13 cellular contexts compared by ENCODE assay signal in genomic region chr7:55474944-55475911, GRCh38.
DNase-seq lines count a peak whose midpoint lies in the region; ATAC-seq, FAIRE-seq and TF ChIP-seq lines count a peak whose summit lies in the region.
"Had no signal": no experiment of that assay in that cellular context is flagged by ENCODE, and none has a peak within 500 bp of the region (broad histone marks: within the 10 kb centered on the region; RNA-seq: fewer than 3 reads in every experiment).

No MANE protein-coding gene starts in this region.

- no peak overlapping the region for H3K4me3 Mint-ChIP-seq in activated CD4-positive, alpha-beta T cell treated with anti-CD3 and anti-CD28 coated beads for 36 hours
- H3K4me3 Mint-ChIP-seq in activated T-helper 17 cell treated with anti-CD3 and anti-CD28 coated beads, Interleukin-2, amount 50 U/mL, for 72 hours, result peak overlapping the region; percentile 44
- peak overlapping the region; percentile 46 to 48 for H3K4me3 Mint-ChIP-seq in stimulated activated naive CD8-positive, alpha-beta T cell treated with anti-CD3 and anti-CD28 coated beads, Interleukin-15, amount 100 ng/mL, for 72 hours
- H3K4me3 Mint-ChIP-seq: endodermal cell had no signal

- POLR2A ChIA-PET in activated CD4-positive, alpha-beta T cell treated with anti-CD3 and anti-CD28 coated beads for 36 hours (lab: Charles Lee), result interaction anchor here (0.6 kb wide), 1 partner anchor 9 kb away, joined by 3 read pairs; no protein-coding TSS in a partner anchor

- intact Hi-C loops in activated CD4-positive, alpha-beta T cell treated with anti-CD3 and anti-CD28 coated beads for 36 hours (cut with DNase I, micrococcal nuclease), result no loop called here
- intact Hi-C loops in kidney (cut with DNase I), result no loop called here

- H3K9me3 Mint-ChIP-seq in activated CD4-positive, alpha-beta T cell treated with anti-CD3 and anti-CD28 coated beads for 36 hours (ENCODE audit: low read depth), result no peaks in the 10 kb centered on the region
- H3K9me3 Mint-ChIP-seq in activated T-helper 17 cell treated with anti-CD3 and anti-CD28 coated beads, Interleukin-2, amount 50 U/mL, for 72 hours, result no peaks in the 10 kb centered on the region
- no peaks in the 10 kb centered on the region for H3K9me3 Mint-ChIP-seq in stimulated activated naive CD8-positive, alpha-beta T cell treated with anti-CD3 and anti-CD28 coated beads, Interleukin-15, amount 100 ng/mL, for 72 hours
- H3K9me3 Mint-ChIP-seq: endodermal cell had no signal

- H3K36me3 Mint-ChIP-seq in activated CD4-positive, alpha-beta T cell treated with anti-CD3 and anti-CD28 coated beads for 36 hours (ENCODE audit: low read depth), result peaks cover 19% of the 10 kb centered on the region
- peaks cover 21% of the 10 kb centered on the region for H3K36me3 Mint-ChIP-seq in activated T-helper 17 cell treated with anti-CD3 and anti-CD28 coated beads, Interleukin-2, amount 50 U/mL, for 72 hours (ENCODE audit: low read depth)

- H3K4me1 Mint-ChIP-seq in activated CD4-positive, alpha-beta T cell treated with anti-CD3 and anti-CD28 coated beads for 36 hours, result peaks cover 70% of the 10 kb centered on the region
- peaks cover 55% of the 10 kb centered on the region for H3K4me1 Mint-ChIP-seq in activated T-helper 17 cell treated with anti-CD3 and anti-CD28 coated beads, Interleukin-2, amount 50 U/mL, for 72 hours
- peaks cover 73% of the 10 kb centered on the region for H3K4me1 Mint-ChIP-seq in stimulated activated naive CD8-positive, alpha-beta T cell treated with anti-CD3 and anti-CD28 coated beads, Interleukin-15, amount 100 ng/mL, for 72 hours
- H3K4me1 Mint-ChIP-seq: endodermal cell had no signal

- H3K4me3 ChIP-seq in kidney (ENCODE audit: low read length in 2 of 2) (no peak overlapping the region), right atrium auricular region (no peak overlapping the region)
- H3K4me3 ChIP-seq: gastroesophageal sphincter had no signal

- peak; percentile 75 for ATAC-seq in activated CD4-positive, alpha-beta T cell treated with anti-CD3 and anti-CD28 coated beads for 36 hours
- peak; percentile 58 for ATAC-seq in activated T-helper 17 cell treated with anti-CD3 and anti-CD28 coated beads, Interleukin-2, amount 50 U/mL, for 72 hours (replicated peaks)
- ATAC-seq in stimulated activated naive CD8-positive, alpha-beta T cell treated with anti-CD3 and anti-CD28 coated beads, Interleukin-15, amount 100 ng/mL, for 72 hours, result peak; percentile 79
- no peak for ATAC-seq in GM21367 (IDR thresholded peaks at IDR 0.05; ENCODE audit: unreplicated experiment)
- ATAC-seq: gastroesophageal sphincter, right cardiac atrium had no signal

- no peak for DNase-seq in activated CD4-positive, alpha-beta T cell treated with anti-CD3 and anti-CD28 coated beads for 36 hours
- DNase-seq in activated CD4-positive, alpha-beta T cell treated with anti-CD3 and anti-CD28 coated beads for 1 hour, result no peak
- peak; percentile 34 for DNase-seq in kidney
- DNase-seq in stimulated activated naive CD8-positive, alpha-beta T cell treated with anti-CD3 and anti-CD28 coated beads, Interleukin-15, amount 100 ng/mL, for 72 hours, result peak in 1 of 2 donors; percentile 23
- no peak for DNase-seq in right atrium auricular region (ENCODE audit: low spot score)
- no peak for DNase-seq in HUDEP-2 (lab: John Stamatoyannopoulos, UW; ENCODE audit: unreplicated experiment in 76 of 76)
- DNase-seq: 8988T, right cardiac atrium had no signal

- no peak for FAIRE-seq in kidney (lab: Jason Lieb, UNC)
- FAIRE-seq: islet of Langerhans had no signal

- CTCF ChIA-PET in activated CD4-positive, alpha-beta T cell treated with anti-CD3 and anti-CD28 coated beads for 36 hours (lab: Charles Lee), result no interaction called here

- no peak for TF ChIP-seq CTCF in kidney (IDR thresholded peaks at IDR 0.05; ENCODE audit: borderline replicate concordance, extremely low read depth, insufficient read depth)
- no peak for TF ChIP-seq CTCF in right atrium auricular region (IDR thresholded peaks at IDR 0.05)

- H3K27me3 Mint-ChIP-seq in activated CD4-positive, alpha-beta T cell treated with anti-CD3 and anti-CD28 coated beads for 36 hours, result no peaks in the 10 kb centered on the region
- H3K27me3 Mint-ChIP-seq in activated T-helper 17 cell treated with anti-CD3 and anti-CD28 coated beads, Interleukin-2, amount 50 U/mL, for 72 hours, result no peaks in the 10 kb centered on the region
- no peaks in the 10 kb centered on the region for H3K27me3 Mint-ChIP-seq in stimulated activated naive CD8-positive, alpha-beta T cell treated with anti-CD3 and anti-CD28 coated beads, Interleukin-15, amount 100 ng/mL, for 72 hours

- H3K9ac ChIP-seq in kidney (ENCODE audit: low read length in 2 of 2), result no peak overlapping the region

- peak overlapping the region; percentile 84 for H3K27ac Mint-ChIP-seq in activated CD4-positive, alpha-beta T cell treated with anti-CD3 and anti-CD28 coated beads for 36 hours
- peak overlapping the region; percentile 70 for H3K27ac Mint-ChIP-seq in activated T-helper 17 cell treated with anti-CD3 and anti-CD28 coated beads, Interleukin-2, amount 50 U/mL, for 72 hours
- peak overlapping the region; percentile 75 to 91 for H3K27ac Mint-ChIP-seq in stimulated activated naive CD8-positive, alpha-beta T cell treated with anti-CD3 and anti-CD28 coated beads, Interleukin-15, amount 100 ng/mL, for 72 hours
- H3K27ac Mint-ChIP-seq: endodermal cell had no signal

- H3K36me3 ChIP-seq in kidney (ENCODE audit: control insufficient read depth in 1 of 2, insufficient read depth in 2 of 2, low read length in 2 of 2), result no peaks in the 10 kb centered on the region
- H3K36me3 ChIP-seq in right atrium auricular region, result no peaks in the 10 kb centered on the region

- H3K27ac ChIP-seq in kidney (ENCODE audit: low read depth in 2 of 2, low read length in 2 of 2) (no peak overlapping the region), right atrium auricular region (no peak overlapping the region)
- H3K27ac ChIP-seq: gastroesophageal sphincter had no signal

- H3K27me3 ChIP-seq in right atrium auricular region, result no peaks in the 10 kb centered on the region
- H3K27me3 ChIP-seq: gastroesophageal sphincter had no signal

- H3K9me3 ChIP-seq in kidney (ENCODE audit: control insufficient read depth in 1 of 2, low read length in 2 of 2) (no peaks in the 10 kb centered on the region), right atrium auricular region (no peaks in the 10 kb centered on the region)
- H3K9me3 ChIP-seq: gastroesophageal sphincter had no signal

- H3K4me1 ChIP-seq in kidney (ENCODE audit: control insufficient read depth in 1 of 2, insufficient read depth in 1 of 2, low read depth in 1 of 2, low read length in 2 of 2), result no peaks in the 10 kb centered on the region
- no peaks in the 10 kb centered on the region for H3K4me1 ChIP-seq in right atrium auricular region
- H3K4me1 ChIP-seq: gastroesophageal sphincter had no signal
